26 cellular contexts compared by ENCODE assay signal in the genomic region with DNA sequence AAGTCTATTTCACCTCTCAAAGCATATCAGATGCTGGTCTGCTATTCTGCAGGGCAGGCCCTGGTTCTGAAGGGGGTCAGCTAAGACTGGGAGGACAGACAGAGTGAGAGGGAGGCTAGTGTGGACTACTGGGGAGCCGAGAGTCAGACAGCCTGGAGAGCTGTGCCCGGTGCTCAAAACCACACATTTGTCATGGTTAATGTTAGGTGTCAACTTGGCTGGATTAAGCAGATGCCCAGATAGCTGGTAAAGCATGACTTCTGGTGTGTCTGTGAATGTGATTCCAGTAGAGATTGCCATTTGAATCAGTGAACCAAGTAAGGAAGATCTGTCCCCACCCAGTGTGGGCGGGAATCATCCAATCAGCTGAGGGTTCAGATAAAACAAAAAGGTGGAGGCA.
"Had no signal": no experiment of that assay in that cellular context is flagged by ENCODE, and none has a peak within 500 bp of the region (broad histone marks: within the 10 kb centered on the region; RNA-seq: fewer than 3 reads in every experiment).

No MANE protein-coding gene starts in this region.

- H3K27ac Mint-ChIP-seq: activated naive CD4-positive, alpha-beta T cell treated with anti-CD3 and anti-CD28 coated beads, Interleukin-2, amount 10 ng/mL, durations not matched to agents 7 days and 5 days; activated naive CD8-positive, alpha-beta T cell treated with anti-CD3 and anti-CD28 coated beads, Interleukin-2, amount 10 ng/mL, durations not matched to agents 7 days and 5 days; activated T-helper 1 cell treated with anti-CD3 and anti-CD28 coated beads, Interleukin-12 subunit alpha, Interleukin-12 subunit beta, Interleukin-2, Interleukin-4 antibody, amounts not matched to agents 30 ng/mL and 10 ng/mL and 1 ng/mL, durations not matched to agents 14 hours and 24 hours and 36 hours; dendritic cell treated with granulocyte-macrophage colony-stimulating factor and Interleukin-4, amounts not matched to agents 40 ng/mL and 50 ng/mL, for 4 days; endodermal cell; natural killer cell treated with Interleukin-12 subunit alpha and Interleukin-12 subunit beta and Interleukin-15 and Interleukin-18, amount 100 ng/mL, for 72 hours had no signal

- H3K4me3 Mint-ChIP-seq: activated naive CD4-positive, alpha-beta T cell treated with anti-CD3 and anti-CD28 coated beads, Interleukin-2, amount 10 ng/mL, durations not matched to agents 7 days and 5 days; activated naive CD8-positive, alpha-beta T cell treated with anti-CD3 and anti-CD28 coated beads, Interleukin-2, amount 10 ng/mL, durations not matched to agents 7 days and 5 days; activated T-helper 1 cell treated with anti-CD3 and anti-CD28 coated beads, Interleukin-12 subunit alpha, Interleukin-12 subunit beta, Interleukin-2, Interleukin-4 antibody, amounts not matched to agents 30 ng/mL and 10 ng/mL and 1 ng/mL, durations not matched to agents 14 hours and 24 hours and 36 hours; dendritic cell treated with granulocyte-macrophage colony-stimulating factor and Interleukin-4, amounts not matched to agents 40 ng/mL and 50 ng/mL, for 4 days; endodermal cell; natural killer cell treated with Interleukin-12 subunit alpha and Interleukin-12 subunit beta and Interleukin-15 and Interleukin-18, amount 100 ng/mL, for 72 hours had no signal

- H3K4me1 ChIP-seq: breast epithelium, left lung, lower lobe of right lung, right lobe of liver, tibial nerve had no signal

- H3K27me3 ChIP-seq: breast epithelium, left lung, right lobe of liver, tibial nerve had no signal

- H3K27ac ChIP-seq: breast epithelium, left lung, lower lobe of right lung, neutrophil, right lobe of liver, tibial nerve had no signal

- H3K4me1 Mint-ChIP-seq: activated naive CD4-positive, alpha-beta T cell treated with anti-CD3 and anti-CD28 coated beads, Interleukin-2, amount 10 ng/mL, durations not matched to agents 7 days and 5 days; activated naive CD8-positive, alpha-beta T cell treated with anti-CD3 and anti-CD28 coated beads, Interleukin-2, amount 10 ng/mL, durations not matched to agents 7 days and 5 days had no signal

- H3K36me3 Mint-ChIP-seq: activated naive CD4-positive, alpha-beta T cell treated with anti-CD3 and anti-CD28 coated beads, Interleukin-2, amount 10 ng/mL, durations not matched to agents 7 days and 5 days; activated naive CD8-positive, alpha-beta T cell treated with anti-CD3 and anti-CD28 coated beads, Interleukin-2, amount 10 ng/mL, durations not matched to agents 7 days and 5 days; natural killer cell treated with Interleukin-12 subunit alpha and Interleukin-12 subunit beta and Interleukin-15 and Interleukin-18, amount 100 ng/mL, for 72 hours had no signal

- H3K9me3 ChIP-seq: breast epithelium, left lung, lower lobe of right lung, mucosa of descending colon, neutrophil, right lobe of liver, tibial nerve had no signal

- H3K4me3 ChIP-seq: breast epithelium, left lung, lower lobe of right lung, mucosa of descending colon, right lobe of liver, tibial nerve had no signal

- H3K27me3 Mint-ChIP-seq: dendritic cell treated with granulocyte-macrophage colony-stimulating factor and Interleukin-4, amounts not matched to agents 40 ng/mL and 50 ng/mL, for 4 days had no signal

- DNase-seq: activated CD4-positive, alpha-beta T cell treated with anti-CD3 and anti-CD28 coated beads for 48 hours; activated CD4-positive, alpha-beta T cell treated with anti-CD3 and anti-CD28 coated beads, Interleukin-2, amount 50 U/mL, for 48 hours; activated CD8-positive, alpha-beta memory T cell treated with anti-CD3 and anti-CD28 coated beads for 24 hours; activated effector memory CD4-positive, alpha-beta T cell treated with anti-CD3 and anti-CD28 coated beads, Interleukin-2, amount 50 U/mL, for 16 hours; activated naive CD4-positive, alpha-beta T cell treated with anti-CD3 and anti-CD28 coated beads, Interleukin-2, amount 10 ng/mL, durations not matched to agents 7 days and 5 days; activated naive CD8-positive, alpha-beta T cell treated with anti-CD3 and anti-CD28 coated beads, Interleukin-2, amount 10 ng/mL, durations not matched to agents 7 days and 5 days; amniotic stem cell; central memory CD4-positive, alpha-beta T cell; foreskin melanocyte; kidney glomerular epithelial cell; left lung; lower lobe of right lung; mesendoderm; mucosa of descending colon; right lobe of liver; stimulated activated CD4-positive, alpha-beta T cell treated with anti-CD3 and anti-CD28 coated beads, Interleukin-2, amount 100 ng/mL, for 48 hours; stimulated activated naive CD4-positive, alpha-beta T cell treated with Interleukin-2 at 50 U/mL for 16 hours had no signal

- ATAC-seq: activated CD4-positive, CD25-positive, alpha-beta regulatory T cell treated with anti-CD3 and anti-CD28 coated beads, Interleukin-2, amount 50 U/mL, for 24 hours; esophagus mucosa; left lung; lower lobe of right lung; mucosa of descending colon; natural killer cell treated with Interleukin-12 subunit alpha and Interleukin-12 subunit beta and Interleukin-15 and Interleukin-18, amount 100 ng/mL, for 72 hours; right lobe of liver had no signal

- H3K36me3 ChIP-seq: breast epithelium, left lung, lower lobe of right lung, neutrophil, right lobe of liver, tibial nerve had no signal

- H3K9me3 Mint-ChIP-seq: activated naive CD4-positive, alpha-beta T cell treated with anti-CD3 and anti-CD28 coated beads, Interleukin-2, amount 10 ng/mL, durations not matched to agents 7 days and 5 days; activated naive CD8-positive, alpha-beta T cell treated with anti-CD3 and anti-CD28 coated beads, Interleukin-2, amount 10 ng/mL, durations not matched to agents 7 days and 5 days; activated T-helper 1 cell treated with anti-CD3 and anti-CD28 coated beads, Interleukin-12 subunit alpha, Interleukin-12 subunit beta, Interleukin-2, Interleukin-4 antibody, amounts not matched to agents 30 ng/mL and 10 ng/mL and 1 ng/mL, durations not matched to agents 14 hours and 24 hours and 36 hours; dendritic cell treated with granulocyte-macrophage colony-stimulating factor and Interleukin-4, amounts not matched to agents 40 ng/mL and 50 ng/mL, for 4 days; endodermal cell; natural killer cell treated with Interleukin-12 subunit alpha and Interleukin-12 subunit beta and Interleukin-15 and Interleukin-18, amount 100 ng/mL, for 72 hours had no signal
